In the genomic region with DNA sequence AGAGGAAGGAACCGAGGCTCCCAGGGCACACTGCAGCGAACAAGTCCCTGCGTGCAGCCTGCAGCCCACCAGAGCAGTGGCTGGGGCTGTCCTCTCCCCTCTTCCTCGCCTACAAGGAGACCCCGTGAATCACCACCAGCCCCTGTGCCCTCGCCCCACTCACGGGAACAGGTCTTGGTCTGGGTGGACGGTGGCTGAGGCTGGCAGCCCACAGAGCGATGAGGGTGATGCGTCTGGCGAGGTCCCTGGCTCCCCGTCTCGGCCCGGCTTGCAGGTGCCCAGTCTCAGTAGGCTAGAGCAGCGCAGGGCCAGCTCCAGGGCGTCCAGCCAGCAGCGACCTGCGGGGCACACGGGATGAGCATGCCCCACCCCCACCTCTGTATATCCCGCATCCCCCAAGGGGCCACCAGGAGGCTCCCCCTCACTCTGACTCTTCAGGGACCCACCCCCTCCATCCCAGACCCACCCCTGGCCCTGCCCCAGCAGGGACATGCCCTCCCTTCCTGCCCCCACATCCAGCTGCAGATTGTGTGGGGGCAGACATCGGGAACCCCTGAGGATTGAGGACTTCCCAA, we compare ENCODE assay signal across 22 cellular contexts. TPM values are rescaled to one million over a fixed set of nuclear protein-coding genes. Genes with fewer than 3 reads are reported as not detected.
A peak's percentile ranks its signal among the peaks of the same experiment; 100 is the strongest.
DNase-seq lines count a peak whose midpoint lies in the region; ATAC-seq, FAIRE-seq and TF ChIP-seq lines count a peak whose summit lies in the region.
"Had no signal": no experiment of that assay in that cellular context is flagged by ENCODE, and none has a peak within 500 bp of the region (broad histone marks: within the 10 kb centered on the region; RNA-seq: fewer than 3 reads in every experiment).

No MANE protein-coding gene starts in this region.

- no peak for FAIRE-seq in H1 (lab: Jason Lieb, UNC)
- FAIRE-seq: bronchial epithelial cell, GM18507 had no signal

- no peaks in the 10 kb centered on the region for H3K23me2 ChIP-seq in H1 (ENCODE audit: low read depth, low read length)

- peak; percentile 3 to 25 (median 20); a peak in 3 of 4 replicates for TF ChIP-seq CTCF in H1 (IDR thresholded peaks at IDR 0.05; ENCODE audit: control extremely low read depth in 1 of 3, insufficient read depth in 1 of 3, low read depth in 1 of 3, low read length in 3 of 3)
- TF ChIP-seq CTCF in nephron progenitor cell (IDR thresholded peaks at IDR 0.05): no peak
- TF ChIP-seq CTCF in vagina (IDR thresholded peaks at IDR 0.05): no peak

- H3K56ac ChIP-seq in H1 (replicated peaks; ENCODE audit: insufficient read length, low read depth, low read length): no peak overlapping the region

- H3K27me3 ChIP-seq in H1 (replicated peaks in 1 of 4; ENCODE audit: control insufficient read depth in 3 of 4, extremely low read depth in 1 of 4, insufficient read depth in 3 of 4, low read length in 3 of 4): no peaks in the 10 kb centered on the region; a peak in 2 of 7 replicates
- H3K27me3 ChIP-seq in vagina: no peaks in the 10 kb centered on the region
- H3K27me3 ChIP-seq: adrenal gland, heart right ventricle had no signal

- no peak overlapping the region for H3K23ac ChIP-seq in H1 (ENCODE audit: insufficient read length)

- H3K79me1 ChIP-seq in H1 (ENCODE audit: low read depth, low read length): no peaks in the 10 kb centered on the region

- no peaks in the 10 kb centered on the region for H3K79me2 ChIP-seq in H1 (ENCODE audit: control insufficient read depth in 1 of 2, insufficient read depth in 2 of 2, low read length in 2 of 2)

- H3K4me2 ChIP-seq in H1 (ENCODE audit: insufficient read depth in 1 of 2, low read depth in 2 of 2, low read length in 2 of 2): no peak overlapping the region

- H3K4ac ChIP-seq in H1 (replicated peaks; ENCODE audit: insufficient read length, low read depth, low read length): no peak overlapping the region

- H2BK12ac ChIP-seq in H1 (ENCODE audit: low read depth, low read length): no peak overlapping the region

- H4K20me1 ChIP-seq in H1 (replicated peaks in 1 of 2; ENCODE audit: control insufficient read depth in 1 of 2, insufficient read depth in 2 of 2, low read length in 2 of 2): peaks cover 0 to 4% of the 10 kb centered on the region in 2 experiments

- H3K18ac ChIP-seq in H1 (ENCODE audit: extremely low read depth, low read length): no peak overlapping the region; the same call in 1 of the 2 replicates

- no peak overlapping the region for H4K91ac ChIP-seq in H1 (replicated peaks; ENCODE audit: insufficient read length, low read length)

- H3K36me3 ChIP-seq in H1 (ENCODE audit: control insufficient read depth in 2 of 4, insufficient read depth in 4 of 4, low read length in 3 of 4) (peaks cover 0 to 3% (median 0%) of the 10 kb centered on the region in 4 experiments; a peak in 1 of 8 replicates), vagina (peaks cover 0 to 20% of the 10 kb centered on the region in 2 donors)

- no peaks in the 10 kb centered on the region for H3K27me3 Mint-ChIP-seq in nephron progenitor cell (ENCODE audit: low read depth, poor library complexity)

- H2BK15ac ChIP-seq in H1 (ENCODE audit: low read length): peak overlapping the region; percentile 72; the same call in 1 of the 2 replicates

- no peak overlapping the region for H3K14ac ChIP-seq in H1 (ENCODE audit: insufficient read length)

- CTCF ChIA-PET in H1 (lab: Charles Lee; ENCODE audit: partially characterized antibody): interaction anchor here (1.0 to 4.3 kb wide), 7 partner anchors 12 to 110 kb away, joined by 3 to 36 read pairs (median 3); no protein-coding TSS in a partner anchor

- no peak for TF ChIP-seq EP300 in H1 (IDR thresholded peaks at IDR 0.05; ENCODE audit: borderline replicate concordance in 1 of 2, low read depth in 2 of 2, low read length in 2 of 2)

- no peak overlapping the region for H3K4me3 Mint-ChIP-seq in nephron progenitor cell
- H3K4me3 Mint-ChIP-seq: T-cell had no signal

- no peak overlapping the region for H3K9ac ChIP-seq in H1 (replicated peaks in 1 of 4; ENCODE audit: extremely low read depth in 1 of 4, low read depth in 3 of 4, low read length in 3 of 4)

- no peak overlapping the region; a peak in 1 of 8 replicates for H3K4me3 ChIP-seq in H1 (ENCODE audit: extremely low read depth in 1 of 4, insufficient read depth in 2 of 4, low read depth in 3 of 4, low read length in 4 of 4)
- H3K4me3 ChIP-seq in vagina: no peak overlapping the region
- H3K4me3 ChIP-seq: adrenal gland, heart right ventricle, lung had no signal

- no peak overlapping the region for H2AFZ ChIP-seq in H1 (ENCODE audit: low read length)

- no peak for TF ChIP-seq POLR2A in H1 (IDR thresholded peaks at IDR 0.05; ENCODE audit: control extremely low read depth in 1 of 2, low read depth in 2 of 2, low read length in 2 of 2)
- no peak for TF ChIP-seq POLR2A in vagina (IDR thresholded peaks at IDR 0.05)

- peak overlapping the region; percentile 4; the same call in 1 of the 2 replicates for H2AK5ac ChIP-seq in H1 (ENCODE audit: low read depth, low read length)

- POLR2A ChIA-PET in H1 (lab: Charles Lee; ENCODE audit: partially characterized antibody): no interaction called here

- H3K4me1 Mint-ChIP-seq in nephron progenitor cell: no peaks in the 10 kb centered on the region

- DNase-seq in Right ventricle myocardium superior (peak; percentile 38), left cardiac atrium (no peak), H1 (ENCODE audit: low read depth in 1 of 2, low spot score in 2 of 2) (no peak), nephron progenitor cell (peak; percentile 1), vagina (ENCODE audit: extremely low spot score in 2 of 2) (no peak), cerebellar cortex (ENCODE audit: low spot score) (no peak)
- DNase-seq in activated CD4-positive, alpha-beta T cell treated with anti-CD3 and anti-CD28 coated beads, Interleukin-2, amount 50 U/mL, for 4 hours: no peak
- no peak for DNase-seq in stimulated activated CD8-positive, alpha-beta memory T cell treated with anti-CD3 and anti-CD28 coated beads, Interleukin-4, amount 100 ng/mL, for 48 hours
- DNase-seq: activated CD4-positive, alpha-beta T cell treated with anti-CD3 and anti-CD28 coated beads, Interleukin-2, amount 50 U/mL, for 1 hour; activated naive CD4-positive, alpha-beta T cell; dermis blood vessel endothelial cell; NCI-H1105; NCI-H2029 treated with DMSO at 0.1 percent for 48 hours; occipital lobe; SHP77 treated with DMSO at 0.1 percent for 48 hours had no signal

- no peak overlapping the region for H3K27ac Mint-ChIP-seq in nephron progenitor cell
- H3K27ac Mint-ChIP-seq: T-cell had no signal

- no peak overlapping the region for H2BK120ac ChIP-seq in H1 (replicated peaks; ENCODE audit: low read depth, low read length)

- H3K9me3 Mint-ChIP-seq in nephron progenitor cell: peaks cover 16% of the 10 kb centered on the region
- H3K9me3 Mint-ChIP-seq: T-cell had no signal

- no peak overlapping the region for H4K5ac ChIP-seq in H1 (ENCODE audit: insufficient read length, low read depth, low read length)

- no peak overlapping the region for H4K8ac ChIP-seq in H1 (ENCODE audit: extremely low read depth, insufficient read depth, low read length)

- peaks cover 30% of the 10 kb centered on the region for H3K36me3 Mint-ChIP-seq in nephron progenitor cell (ENCODE audit: low read depth)
- H3K36me3 Mint-ChIP-seq: T-cell had no signal

- H3K4me1 ChIP-seq in H1 (replicated peaks in 1 of 4; ENCODE audit: control insufficient read depth in 3 of 4, insufficient read depth in 4 of 4, low read length in 3 of 4) (peaks cover 0 to 16% (median 8%) of the 10 kb centered on the region in 4 experiments; a peak in 5 of 7 replicates), vagina (peaks cover 7% of the 10 kb centered on the region)
- H3K4me1 ChIP-seq: adrenal gland had no signal

- ATAC-seq in Right ventricle myocardium superior (ENCODE audit: poor library complexity): no peak
- ATAC-seq in left cardiac atrium: no peak
- ATAC-seq: T-cell had no signal

- peak overlapping the region; percentile 21; the same call in 1 of the 2 replicates for H2BK5ac ChIP-seq in H1 (ENCODE audit: low read depth, low read length)

- intact Hi-C loops in Right ventricle myocardium superior (cut with DNase I): loop anchor here (5.0 kb wide), 1 partner anchor 110 kb away; the partner anchor contains the start of gene MRGPRG
- intact Hi-C loops in left cardiac atrium (cut with DNase I): no loop called here
- intact Hi-C loops in vagina (cut with DNase I): loop anchor here (10.0 kb wide), 1 partner anchor 107 kb away; the partner anchor contains the start of gene MRGPRG

- H3K27ac ChIP-seq in H1 (ENCODE audit: low read depth, low read length): no peak overlapping the region
- H3K27ac ChIP-seq in vagina: peak overlapping the region; percentile 30
- H3K27ac ChIP-seq: adrenal gland, epithelial cell of prostate, heart right ventricle had no signal

- WGBS in H1 (ENCODE audit: extremely low coverage in 1 of 2, insufficient coverage in 1 of 2, insufficient read length in 1 of 2, insufficient replicate concordance in 2 of 2, low coverage in 1 of 2, low lambda C conversion rate in 2 of 2, missing lambda C conversion rate in 1 of 2), 2 experiments: 88% methylated on average over 17 of the region's 21 CpGs; no CpG with 5 or more reads in 1 of the 2 experiments

- H3K9me3 ChIP-seq in H1 (ENCODE audit: insufficient read depth in 2 of 2, low read depth in 1 of 2, low read length in 1 of 2): peaks cover 0 to 12% of the 10 kb centered on the region in 2 experiments; a peak in 3 of 4 replicates
- H3K9me3 ChIP-seq in vagina: no peaks in the 10 kb centered on the region
- H3K9me3 ChIP-seq: adrenal gland, heart right ventricle had no signal

- no peak; a peak in 1 of 4 replicates for TF ChIP-seq RAD21 in H1 (IDR thresholded peaks at IDR 0.05 in 1 of 2, conservative IDR thresholded peaks at IDR 0.05 in 1 of 2; ENCODE audit: low read depth in 2 of 2, low read length in 2 of 2)

- 0 out of 2 replicates have a peak overlapping the region, but pooled peaks have one; percentile 72 for H2BK20ac ChIP-seq in H1 (ENCODE audit: low read length)

RNA-seq across cellular contexts. Expression of gene CARS1, which starts 50.5 kb away (rescaled TPM):
- total RNA-seq in Right ventricle myocardium superior (12.8 TPM), left cardiac atrium (10 to 100 TPM; 16.8 to 28.7 TPM), vagina (26.0 TPM)
- 89.4 and 100 TPM in 2 replicates for total RNA-seq in H1 (2021; fragmentation: NEBNext Ultra II Directional; extraction: Animal tissue kit (Norgen Biotek cat#: 25700))
- 44.1 and 52.2 TPM in 2 replicates for polyA plus RNA-seq in H1 (2011; rRNA removed)
- polyA plus RNA-seq in H1 (2011; cell fraction: cytosol; rRNA removed): 80.1 TPM
- 153 TPM for polyA plus RNA-seq in H1 (2011; cell fraction: nucleus; rRNA removed)
- 66.9 to 85.6 TPM (median 81.2 TPM) in 4 replicates for polyA plus RNA-seq in H1 (2012, experiment 1 of 2)
- polyA plus RNA-seq in H1 (2012, experiment 2 of 2): 40.9 TPM
- polyA plus RNA-seq in H1 (2013, experiment 1 of 2): 50.9 TPM
- 47.6 TPM for polyA plus RNA-seq in H1 (2013, experiment 2 of 2)
- 61.8 and 68.1 TPM in 2 replicates for polyA minus RNA-seq in H1 (2011; rRNA and poly(A)+ RNA removed)
- 33.2 TPM for polyA minus RNA-seq in H1 (2011; cell fraction: cytosol; rRNA and poly(A)+ RNA removed)
- polyA minus RNA-seq in H1 (2011; cell fraction: nucleus; rRNA and poly(A)+ RNA removed): 83.4 TPM

RNA-seq across cellular contexts. Expression of gene OSBPL5, which starts 57.4 kb away (rescaled TPM):
- total RNA-seq in Right ventricle myocardium superior: 15.3 TPM
- 10 to 100 TPM; 17.3 to 21.0 TPM for total RNA-seq in left cardiac atrium
- 7.9 and 9.9 TPM in 2 replicates for total RNA-seq in H1 (2021; fragmentation: NEBNext Ultra II Directional; extraction: Animal tissue kit (Norgen Biotek cat#: 25700))
- 3.4 and 6.0 TPM in 2 replicates for polyA plus RNA-seq in H1 (2011; rRNA removed)
- 5.8 TPM for polyA plus RNA-seq in H1 (2011; cell fraction: cytosol; rRNA removed)
- 19.5 TPM for polyA plus RNA-seq in H1 (2011; cell fraction: nucleus; rRNA removed)
- polyA plus RNA-seq in H1 (2012, experiment 1 of 2): 3.8 to 7.3 TPM (median 6.6 TPM) in 4 replicates
- 4.9 TPM for polyA plus RNA-seq in H1 (2012, experiment 2 of 2)
- polyA plus RNA-seq in H1 (2013, experiment 1 of 2): 3.3 TPM
- polyA plus RNA-seq in H1 (2013, experiment 2 of 2): 2.9 TPM
- polyA minus RNA-seq in H1 (2011; rRNA and poly(A)+ RNA removed): 4.3 and 5.5 TPM in 2 replicates
- polyA minus RNA-seq in H1 (2011; cell fraction: cytosol; rRNA and poly(A)+ RNA removed): 9.7 TPM
- polyA minus RNA-seq in H1 (2011; cell fraction: nucleus; rRNA and poly(A)+ RNA removed): 13.0 TPM
- 88.4 TPM for total RNA-seq in vagina

Comparison
In these comparisons a context has a peak if more than half of its experiments do, and no peak if none do; other contexts are left out.
1. DNase-seq: peak in Right ventricle myocardium superior (single experiment) and nephron progenitor cell (single experiment); none in left cardiac atrium (single experiment), H1 (0 of 2), vagina (0 of 2), activated CD4-positive, alpha-beta T cell treated with anti-CD3 and anti-CD28 coated beads, Interleukin-2, amount 50 U/mL, for 4 hours (0 of 2), stimulated activated CD8-positive, alpha-beta memory T cell treated with anti-CD3 and anti-CD28 coated beads, Interleukin-4, amount 100 ng/mL, for 48 hours (single experiment) and cerebellar cortex (single experiment).
2. intact Hi-C loops: an anchor here in Right ventricle myocardium superior (5.0 kb wide) and vagina (10.0 kb wide); none called in left cardiac atrium.
3. CTCF ChIP-seq: peak in H1 (3 of 3); none in nephron progenitor cell (single experiment) and vagina (0 of 3).